In the genomic region with DNA sequence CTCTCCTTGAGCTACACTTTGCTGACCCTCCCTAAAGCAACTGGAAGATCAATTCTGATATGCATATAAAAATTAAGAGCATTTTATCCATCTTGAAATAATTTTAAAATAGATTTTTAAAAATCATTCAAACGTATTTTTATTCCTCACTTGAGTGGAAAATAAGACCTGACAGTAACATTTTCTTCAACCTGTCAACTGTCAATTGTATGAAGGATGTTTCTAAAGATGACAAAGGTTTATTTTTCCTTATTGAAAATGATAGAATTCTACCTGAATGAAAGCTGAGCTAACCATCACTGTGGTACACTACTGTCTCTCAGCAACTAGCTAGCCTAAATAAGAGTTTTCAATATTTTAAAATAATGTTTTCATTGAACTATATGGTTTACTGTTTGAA, we compare ENCODE assay signal across 19 cellular contexts. TPM values are rescaled to one million over a fixed set of nuclear protein-coding genes. Genes with fewer than 3 reads are reported as not detected.
A peak's percentile ranks its signal among the peaks of the same experiment; 100 is the strongest.
DNase-seq lines count a peak whose midpoint lies in the region; ATAC-seq, FAIRE-seq and TF ChIP-seq lines count a peak whose summit lies in the region.
"Had no signal": no experiment of that assay in that cellular context is flagged by ENCODE, and none has a peak within 500 bp of the region (broad histone marks: within the 10 kb centered on the region; RNA-seq: fewer than 3 reads in every experiment).

No MANE protein-coding gene starts in this region.

- no peak for TF ChIP-seq POLR2A in A549 (IDR thresholded peaks at IDR 0.05; ENCODE audit: low read length)

- TF ChIP-seq EP300 in A549 (IDR thresholded peaks at IDR 0.05) (no peak), neural cell (conservative IDR thresholded peaks at IDR 0.05; ENCODE audit: poor library complexity, severe bottlenecking) (peak; percentile 93)

- no peak overlapping the region for H3K9ac ChIP-seq in neural cell (ENCODE audit: low read length)
- H3K9ac ChIP-seq: BLaER1, GM23248 had no signal

- no peak for TF ChIP-seq CTCF in A549 (IDR thresholded peaks at IDR 0.05)
- TF ChIP-seq CTCF in HEK293 (tag by site-specific recombination; IDR thresholded peaks at IDR 0.05): no peak
- TF ChIP-seq CTCF in RWPE2 (IDR thresholded peaks at IDR 0.05; ENCODE audit: poor library complexity, severe bottlenecking): no peak
- no peak for TF ChIP-seq CTCF in neural cell (IDR thresholded peaks at IDR 0.05; ENCODE audit: poor library complexity, severe bottlenecking)

- no peaks in the 10 kb centered on the region for H4K20me1 ChIP-seq in neural cell (ENCODE audit: insufficient read depth)
- H4K20me1 ChIP-seq: BLaER1 had no signal

- POLR2A ChIA-PET in A549 (lab: Yijun Ruan, JAX) (no interaction called here), HEK293 (lab: Yijun Ruan, JAX) (no interaction called here)

- H3K4me1 ChIP-seq in A549 (peaks cover 62% of the 10 kb centered on the region), HEK293 (ENCODE audit: control insufficient read depth, insufficient read depth, low read length) (peaks cover 34% of the 10 kb centered on the region), RWPE2 (ENCODE audit: insufficient read depth, poor library complexity, severe bottlenecking) (peaks cover 36% of the 10 kb centered on the region)
- H3K4me1 ChIP-seq: BLaER1 had no signal

- DNase-seq in A549 (ENCODE audit: low read depth in 1 of 2, low spot score in 1 of 2): no peak
- no peak for DNase-seq in RWPE2 (ENCODE audit: low spot score)
- no peak for DNase-seq in NCI-H1092 treated with DMSO at 0.1 percent for 48 hours (lab: John Stamatoyannopoulos, UW)
- no peak for DNase-seq in frontal cortex (ENCODE audit: low spot score in 2 of 2)
- DNase-seq: CD4-positive, alpha-beta memory T cell; DMS79; GF-D8; GM23248 had no signal

- no peaks in the 10 kb centered on the region for H3F3A ChIP-seq in neural cell (ENCODE audit: insufficient read depth, low read length, poor library complexity, severe bottlenecking)

- H3K4me2 ChIP-seq in A549: peak overlapping the region; percentile 16; the same call in 1 of the 3 replicates
- no peak overlapping the region for H3K4me2 ChIP-seq in neural cell (ENCODE audit: low read length)
- H3K4me2 ChIP-seq: BLaER1 had no signal

- H3K9me3 ChIP-seq in A549 (no peaks in the 10 kb centered on the region), HEK293 (ENCODE audit: control insufficient read depth, insufficient read depth, low read depth, low read length) (no peaks in the 10 kb centered on the region), RWPE2 (ENCODE audit: severe bottlenecking) (no peaks in the 10 kb centered on the region), neural cell (ENCODE audit: low read length) (no peaks in the 10 kb centered on the region)
- H3K9me3 ChIP-seq: BLaER1, HAP-1 had no signal

- H3K4me3 ChIP-seq in A549 (no peak overlapping the region), HEK293 (ENCODE audit: low read depth, low read length) (no peak overlapping the region), RWPE2 (ENCODE audit: severe bottlenecking) (no peak overlapping the region), neural cell (ENCODE audit: low read length) (no peak overlapping the region)
- H3K4me3 ChIP-seq: BLaER1, GM23248, HAP-1 had no signal

- TF ChIP-seq RAD21 in A549 (conservative IDR thresholded peaks at IDR 0.05 in 1 of 2, IDR thresholded peaks at IDR 0.05 in 1 of 2) (no peak), neural cell (conservative IDR thresholded peaks at IDR 0.05) (no peak)

- no peak overlapping the region for H3K27ac ChIP-seq in A549
- H3K27ac ChIP-seq in HEK293 (ENCODE audit: extremely low read depth, low read depth, low read length): no peak overlapping the region
- peak overlapping the region; percentile 13 for H3K27ac ChIP-seq in RWPE2 (ENCODE audit: poor library complexity, severe bottlenecking)
- no peak overlapping the region for H3K27ac ChIP-seq in neural cell (ENCODE audit: low read length)
- H3K27ac ChIP-seq: 22Rv1, BLaER1, GM23248, HL-60 had no signal

- H2AFZ ChIP-seq in neural cell (ENCODE audit: low read depth, low read length): no peak overlapping the region
- H2AFZ ChIP-seq: GM23248 had no signal

- ATAC-seq in A549 (no peak), RWPE2 (ENCODE audit: low read depth) (no peak), GM18909 (IDR thresholded peaks at IDR 0.05; ENCODE audit: poor library complexity, unreplicated experiment) (no peak), GM21423 (IDR thresholded peaks at IDR 0.05; ENCODE audit: unreplicated experiment) (no peak)

- FAIRE-seq in A549 (lab: Jason Lieb, UNC) (no peak), frontal cortex (lab: Jason Lieb, UNC) (no peak)
- FAIRE-seq: D721Med, GM19239 had no signal

- H3K79me2 ChIP-seq in neural cell (replicated peaks; ENCODE audit: insufficient read depth, low read length): peaks cover 92% of the 10 kb centered on the region

- CTCF ChIA-PET in A549 (lab: Yijun Ruan, JAX): interaction anchor here (0.8 to 1.3 kb wide), 5 partner anchors 28 to 1394 kb away, joined by 3 to 5 read pairs (median 3); no protein-coding TSS in a partner anchor
- CTCF ChIA-PET in HEK293 (lab: Yijun Ruan, JAX): interaction anchor here (0.7 kb wide), 2 partner anchors 10 to 88 kb away, joined by 3 read pairs; no protein-coding TSS in a partner anchor

- H3K27me3 ChIP-seq in RWPE2 (ENCODE audit: insufficient read depth, poor library complexity, severe bottlenecking) (no peaks in the 10 kb centered on the region), neural cell (ENCODE audit: insufficient read depth, low read depth, low read length) (no peaks in the 10 kb centered on the region)

- H3K36me3 ChIP-seq in HEK293 (ENCODE audit: control insufficient read depth in 2 of 2, insufficient read depth in 1 of 2, low read length in 2 of 2): no peaks in the 10 kb centered on the region
- 0 out of 2 replicates have a peak, but pooled peaks cover 4% of the 10 kb centered on the region for H3K36me3 ChIP-seq in RWPE2 (ENCODE audit: low read depth)
- H3K36me3 ChIP-seq in neural cell (ENCODE audit: insufficient read depth, low read length): no peaks in the 10 kb centered on the region
- H3K36me3 ChIP-seq: BLaER1, HAP-1 had no signal

- 47% methylated on average over 1 of the region's 1 CpG for WGBS in A549 (ENCODE audit: missing lambda C conversion rate)

- H3K9me2 ChIP-seq in neural cell (ENCODE audit: insufficient read depth, low read length): no peaks in the 10 kb centered on the region

TF ChIP-seq in A549, 52 proteins besides CTCF, POLR2A, EP300 and RAD21 (continues in another document):
- TF ChIP-seq ESRRA (IDR thresholded peaks at IDR 0.05; ENCODE audit: borderline replicate concordance, low read length) (no peak), SMC3 (IDR thresholded peaks at IDR 0.05) (no peak), EHF (CRISPR knock-in tag; IDR thresholded peaks at IDR 0.05) (no peak), MYC (IDR thresholded peaks at IDR 0.05; ENCODE audit: borderline replicate concordance, low read length) (no peak), RARB (CRISPR knock-in tag; IDR thresholded peaks at IDR 0.05) (no peak), RFX5 (IDR thresholded peaks at IDR 0.05) (no peak), HDAC2 (IDR thresholded peaks at IDR 0.05) (no peak), MAZ (IDR thresholded peaks at IDR 0.05; ENCODE audit: borderline replicate concordance, low read depth, low read length) (no peak), JUNB (IDR thresholded peaks at IDR 0.05) (no peak), CHD4 (IDR thresholded peaks at IDR 0.05; ENCODE audit: borderline replicate concordance) (no peak), CBX8 (IDR thresholded peaks at IDR 0.05) (no peak), KDM5A (IDR thresholded peaks at IDR 0.05) (no peak), SREBF2 (IDR thresholded peaks at IDR 0.05) (no peak), JUN (IDR thresholded peaks at IDR 0.05) (no peak)

TF ChIP-seq in HEK293, 187 proteins besides CTCF, POLR2A, EP300 and RAD21 (continues in another document):
- TF ChIP-seq ZNF549 (tag by site-specific recombination; IDR thresholded peaks at IDR 0.05): no peak
- TF ChIP-seq ZNF621 (tag by site-specific recombination; IDR thresholded peaks at IDR 0.05): no peak
- TF ChIP-seq ZNF302 (tag by site-specific recombination; IDR thresholded peaks at IDR 0.05; ENCODE audit: low read depth): no peak

TF ChIP-seq in neural cell, 6 proteins besides CTCF, POLR2A, EP300 and RAD21:
- TF ChIP-seq POLR2AphosphoS5 (IDR thresholded peaks at IDR 0.05) (peak; percentile 40), MXI1 (conservative IDR thresholded peaks at IDR 0.05; ENCODE audit: poor library complexity, severe bottlenecking) (no peak)

RNA-seq across cellular contexts. Expression of a gene that starts 7.0 kb away (rescaled TPM):
- polyA plus RNA-seq in A549 (2011; rRNA removed): 20.7 and 27.0 TPM in 2 replicates
- polyA plus RNA-seq in A549 (2012; cell fraction: cytosol; rRNA removed): 3.5 and 4.6 TPM in 2 replicates
- polyA plus RNA-seq in A549 (2012; cell fraction: nucleus; rRNA removed): 9.0 and 14.4 TPM in 2 replicates
- polyA plus RNA-seq in A549 (2017; fragmentation: RNase III; extraction: RNeasy Plus Mini Kit Qiagen cat#74134 plus additional on column Dnase treatment): 8.1 to 10.6 TPM (median 8.5 TPM) in 3 replicates
- polyA minus RNA-seq in A549 (2011; rRNA and poly(A)+ RNA removed): 34.5 and 44.5 TPM in 2 replicates
- polyA plus RNA-seq in neural cell: 4.2 and 4.6 TPM in 2 replicates
- polyA minus RNA-seq in neural cell: 11.0 and 14.9 TPM in 2 replicates
- total RNA-seq in frontal cortex: 13.5 TPM
- total RNA-seq: CD4-positive, alpha-beta memory T cell had no signal
- polyA plus RNA-seq: CD14-positive monocyte; CD4-positive, alpha-beta memory T cell had no signal
